ENCODE assay signal across 9 cellular contexts in the genomic region with DNA sequence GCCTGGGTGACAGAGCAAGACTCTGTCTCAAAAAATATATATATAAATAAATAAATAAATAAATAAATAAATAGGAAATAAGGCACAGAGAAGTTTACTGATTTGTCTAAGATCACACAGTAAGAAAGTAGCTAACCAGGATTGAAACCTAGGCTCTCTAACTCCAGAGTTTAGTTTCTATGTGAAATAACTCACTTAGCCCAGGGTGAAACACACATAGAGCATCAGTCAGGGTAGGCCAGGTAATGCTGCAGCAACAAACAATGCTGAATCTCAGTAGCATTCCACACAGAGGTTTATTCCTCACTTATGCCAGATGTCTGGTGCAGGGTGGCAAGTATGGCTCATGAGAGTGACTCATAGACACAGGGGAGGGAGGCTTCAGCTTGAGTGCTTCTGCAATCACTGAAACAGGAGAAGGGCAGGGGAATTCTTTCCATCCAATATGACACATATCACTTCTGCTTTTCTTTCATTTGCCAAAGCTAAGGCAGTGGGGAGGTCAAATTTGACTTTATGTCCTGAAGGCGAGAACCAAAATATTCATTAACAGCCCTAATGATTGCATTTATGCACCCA. TPM values are rescaled to one million over a fixed set of nuclear protein-coding genes. Genes with fewer than 3 reads are reported as not detected.
DNase-seq lines count a peak whose midpoint lies in the region; ATAC-seq and TF ChIP-seq lines count a peak whose summit lies in the region.
"Had no signal": no experiment of that assay in that cellular context is flagged by ENCODE, and none has a peak within 500 bp of the region (broad histone marks: within the 10 kb centered on the region; RNA-seq: fewer than 3 reads in every experiment).

No MANE protein-coding gene starts in this region.

- no peaks in the 10 kb centered on the region for H3K9me3 ChIP-seq in CD4-positive, alpha-beta memory T cell (ENCODE audit: control insufficient read depth in 1 of 2, low read length in 2 of 2)
- H3K9me3 ChIP-seq in CD8-positive, alpha-beta T cell (ENCODE audit: low read length): no peaks in the 10 kb centered on the region

- no peak overlapping the region for H3K27ac ChIP-seq in CD4-positive, alpha-beta memory T cell (ENCODE audit: low read depth, low read length)
- H3K27ac ChIP-seq in CD8-positive, alpha-beta T cell (ENCODE audit: low read depth, low read length): no peak overlapping the region

- intact Hi-C loops in CD4-positive, alpha-beta memory T cell (cut with micrococcal nuclease): no loop called here
- intact Hi-C loops in CD8-positive, alpha-beta T cell (cut with DNase I, micrococcal nuclease): no loop called here

- no peaks in the 10 kb centered on the region for H3K9me3 Mint-ChIP-seq in CD4-positive, alpha-beta memory T cell
- no peaks in the 10 kb centered on the region for H3K9me3 Mint-ChIP-seq in CD8-positive, alpha-beta T cell

- no peak overlapping the region for H3K27ac Mint-ChIP-seq in CD4-positive, alpha-beta memory T cell
- H3K27ac Mint-ChIP-seq in CD8-positive, alpha-beta T cell: no peak overlapping the region

- CTCF ChIA-PET in CD4-positive, alpha-beta memory T cell (lab: Charles Lee; ENCODE audit: partially characterized antibody): no interaction called here
- CTCF ChIA-PET in CD8-positive, alpha-beta T cell (lab: Charles Lee): no interaction called here

- H3K27me3 ChIP-seq in CD4-positive, alpha-beta memory T cell (ENCODE audit: insufficient read depth, low read length): no peaks in the 10 kb centered on the region
- H3K27me3 ChIP-seq in CD8-positive, alpha-beta T cell (ENCODE audit: insufficient read depth, low read length): no peaks in the 10 kb centered on the region

- POLR2A ChIA-PET in CD4-positive, alpha-beta memory T cell (lab: Charles Lee; ENCODE audit: partially characterized antibody): no interaction called here
- POLR2A ChIA-PET in CD8-positive, alpha-beta T cell (lab: Charles Lee): no interaction called here

- peaks cover 0 to 2% (median 0%) of the 10 kb centered on the region in 4 donors for H3K4me1 Mint-ChIP-seq in CD4-positive, alpha-beta memory T cell
- peaks cover 5% of the 10 kb centered on the region for H3K4me1 Mint-ChIP-seq in CD8-positive, alpha-beta T cell (ENCODE audit: low read depth)

- no peaks in the 10 kb centered on the region for H3K4me1 ChIP-seq in CD4-positive, alpha-beta memory T cell (ENCODE audit: insufficient read depth, low read length)
- no peaks in the 10 kb centered on the region for H3K4me1 ChIP-seq in CD8-positive, alpha-beta T cell (ENCODE audit: insufficient read depth, low read length)

- no peak overlapping the region for H3K4me3 Mint-ChIP-seq in CD4-positive, alpha-beta memory T cell
- H3K4me3 Mint-ChIP-seq in CD8-positive, alpha-beta T cell: no peak overlapping the region

- H3K4me3 ChIP-seq in CD4-positive, alpha-beta memory T cell (ENCODE audit: low read length in 2 of 2): no peak overlapping the region
- no peak overlapping the region for H3K4me3 ChIP-seq in CD8-positive, alpha-beta T cell (ENCODE audit: low read depth, low read length)

- DNase-seq in CD1c-positive myeloid dendritic cell (ENCODE audit: extremely low spot score) (peak; percentile 80), NOMO-1 treated with dmso at 0.1 percent for 144 hours (lab: John Stamatoyannopoulos, UW; ENCODE audit: unreplicated experiment) (peak; percentile 56), fibroblast of the conjunctiva (ENCODE audit: low read depth) (peak; percentile 82), NCI-H82 treated with DMSO at 0.1 percent for 48 hours (lab: John Stamatoyannopoulos, UW; ENCODE audit: unreplicated experiment) (no peak), NCI-H2081 (lab: John Stamatoyannopoulos, UW) (no peak)
- no peak for DNase-seq in CD4-positive, alpha-beta memory T cell
- DNase-seq in CD8-positive, alpha-beta T cell: no peak

- no peaks in the 10 kb centered on the region for H3K36me3 Mint-ChIP-seq in CD4-positive, alpha-beta memory T cell
- no peaks in the 10 kb centered on the region for H3K36me3 Mint-ChIP-seq in CD8-positive, alpha-beta T cell

- peak; percentile 60 for ATAC-seq in GM21723 (IDR thresholded peaks at IDR 0.05; ENCODE audit: unreplicated experiment)
- ATAC-seq in CD8-positive, alpha-beta T cell: no peak

- H3K36me3 ChIP-seq in CD4-positive, alpha-beta memory T cell (ENCODE audit: insufficient read depth, low read length): no peaks in the 10 kb centered on the region
- no peaks in the 10 kb centered on the region for H3K36me3 ChIP-seq in CD8-positive, alpha-beta T cell (ENCODE audit: insufficient read depth, low read length)

- peaks cover 0 to 5% of the 10 kb centered on the region in 2 donors for H3K27me3 Mint-ChIP-seq in CD4-positive, alpha-beta memory T cell
- no peaks in the 10 kb centered on the region for H3K27me3 Mint-ChIP-seq in CD8-positive, alpha-beta T cell (ENCODE audit: low read depth)

- TF ChIP-seq CTCF in CD8-positive, alpha-beta T cell (IDR thresholded peaks at IDR 0.05): no peak

RNA-seq across cellular contexts. Expression of a gene that starts 37.1 kb away (rescaled TPM):
- not detected for total RNA-seq in CD4-positive, alpha-beta memory T cell
- not detected for polyA plus RNA-seq in CD4-positive, alpha-beta memory T cell
- total RNA-seq in CD8-positive, alpha-beta T cell: not detected
- total RNA-seq: endothelial cell of umbilical vein had no signal
- polyA plus RNA-seq: endothelial cell of umbilical vein had no signal

Comparison
In these comparisons a context has a peak if more than half of its experiments do, and no peak if none do; other contexts are left out.
1. DNase-seq: peak in CD1c-positive myeloid dendritic cell (single experiment), NOMO-1 treated with dmso at 0.1 percent for 144 hours (single experiment) and fibroblast of the conjunctiva (single experiment); none in CD4-positive, alpha-beta memory T cell (0 of 5), NCI-H82 treated with DMSO at 0.1 percent for 48 hours (single experiment), CD8-positive, alpha-beta T cell (0 of 7) and NCI-H2081 (0 of 2).